In the genomic region with DNA sequence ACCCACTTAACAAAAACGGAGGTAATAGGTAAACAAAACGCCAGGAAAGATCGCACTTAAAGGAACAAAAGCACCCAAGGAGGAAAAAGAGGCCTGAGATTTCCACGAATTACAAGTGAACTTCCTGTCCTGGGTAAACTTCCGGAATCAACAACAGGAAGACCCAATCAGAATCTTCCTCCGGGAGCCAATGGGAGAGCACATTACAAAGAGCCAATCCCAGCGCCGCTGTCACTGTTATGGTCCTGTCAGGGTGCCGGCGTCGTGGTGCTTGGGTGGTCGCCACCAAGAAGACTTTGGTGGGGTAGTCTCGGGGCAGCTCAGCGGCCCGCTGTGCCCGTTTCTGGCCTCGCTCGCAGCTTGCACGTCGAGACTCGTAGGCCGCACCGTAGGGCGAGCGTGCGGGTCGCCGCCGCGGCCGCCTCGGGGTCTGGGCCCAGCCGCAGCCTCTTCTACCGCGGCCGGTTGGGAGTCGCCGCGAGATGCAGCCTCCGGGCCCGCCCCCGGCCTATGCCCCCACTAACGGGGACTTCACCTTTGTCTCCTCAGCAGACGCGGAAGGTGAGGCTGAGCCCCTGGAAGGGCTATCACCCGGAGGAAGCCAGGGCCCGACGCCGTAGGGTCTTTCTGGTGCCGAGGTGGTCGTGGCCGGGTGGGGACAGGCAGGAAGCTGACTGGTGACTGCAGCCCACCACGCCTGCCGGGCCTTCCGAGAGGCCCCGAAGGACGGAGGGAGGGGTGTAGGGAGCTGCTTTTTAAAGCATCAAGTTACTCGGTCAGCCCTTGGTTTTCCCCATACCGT, we compare ENCODE assay signal across 1 cellular context.
TF ChIP-seq lines count a peak whose summit lies in the region.

YIPF4 (plus strand) TSS at position 231 of the 802 bp plus-strand sequence; CDS start at position 483, 252 bp downstream.

TF ChIP-seq in HepG2, 621 proteins besides CTCF, POLR2A, EP300 and RAD21 (continued from another document and continues in another):
- TF ChIP-seq HMGXB3 (CRISPR knock-in tag; IDR thresholded peaks at IDR 0.05; ENCODE audit: borderline replicate concordance) (peak; percentile 99), NR2C2 (CRISPR knock-in tag; IDR thresholded peaks at IDR 0.05; ENCODE audit: borderline replicate concordance) (peak; percentile 69), ZNF775 (CRISPR knock-in tag; IDR thresholded peaks at IDR 0.05; ENCODE audit: borderline replicate concordance) (no peak), SIX4 (CRISPR knock-in tag; IDR thresholded peaks at IDR 0.05) (no peak), GPN1 (CRISPR knock-in tag; IDR thresholded peaks at IDR 0.05; ENCODE audit: borderline replicate concordance) (peak; percentile 87), TAF15 (IDR thresholded peaks at IDR 0.05; ENCODE audit: low read depth, low read length, poor library complexity, severe bottlenecking) (no peak), ZNF230 (CRISPR knock-in tag; IDR thresholded peaks at IDR 0.05) (0 out of 2 replicates have a peak, but pooled peaks have one; percentile 27), SP5 (CRISPR knock-in tag; IDR thresholded peaks at IDR 0.05; ENCODE audit: borderline replicate concordance, low read depth) (0 out of 2 replicates have a peak, but pooled peaks have one; percentile 13), ZNF572 (CRISPR knock-in tag; IDR thresholded peaks at IDR 0.05) (no peak), BCL6 (CRISPR knock-in tag; IDR thresholded peaks at IDR 0.05) (peak; percentile 79), ZIK1 (CRISPR knock-in tag; IDR thresholded peaks at IDR 0.05; ENCODE audit: borderline replicate concordance, low read depth) (no peak), KDM5B (CRISPR knock-in tag; IDR thresholded peaks at IDR 0.05; ENCODE audit: borderline replicate concordance) (peak; percentile 95; the same call in 1 of the 2 replicates), BRF2 (CRISPR knock-in tag; IDR thresholded peaks at IDR 0.05) (peak; percentile 77), ZNF766 (CRISPR knock-in tag; IDR thresholded peaks at IDR 0.05; ENCODE audit: borderline replicate concordance) (peak; percentile 78; the same call in 1 of the 2 replicates), GPBP1L1 (CRISPR knock-in tag; IDR thresholded peaks at IDR 0.05) (no peak), HNRNPLL (IDR thresholded peaks at IDR 0.05; ENCODE audit: low read depth, low read length, poor library complexity, severe bottlenecking) (no peak), SNAI1 (CRISPR knock-in tag; IDR thresholded peaks at IDR 0.05; ENCODE audit: borderline replicate concordance) (peak; percentile 59; the same call in 1 of the 2 replicates)
- TF ChIP-seq, protein P1, sequence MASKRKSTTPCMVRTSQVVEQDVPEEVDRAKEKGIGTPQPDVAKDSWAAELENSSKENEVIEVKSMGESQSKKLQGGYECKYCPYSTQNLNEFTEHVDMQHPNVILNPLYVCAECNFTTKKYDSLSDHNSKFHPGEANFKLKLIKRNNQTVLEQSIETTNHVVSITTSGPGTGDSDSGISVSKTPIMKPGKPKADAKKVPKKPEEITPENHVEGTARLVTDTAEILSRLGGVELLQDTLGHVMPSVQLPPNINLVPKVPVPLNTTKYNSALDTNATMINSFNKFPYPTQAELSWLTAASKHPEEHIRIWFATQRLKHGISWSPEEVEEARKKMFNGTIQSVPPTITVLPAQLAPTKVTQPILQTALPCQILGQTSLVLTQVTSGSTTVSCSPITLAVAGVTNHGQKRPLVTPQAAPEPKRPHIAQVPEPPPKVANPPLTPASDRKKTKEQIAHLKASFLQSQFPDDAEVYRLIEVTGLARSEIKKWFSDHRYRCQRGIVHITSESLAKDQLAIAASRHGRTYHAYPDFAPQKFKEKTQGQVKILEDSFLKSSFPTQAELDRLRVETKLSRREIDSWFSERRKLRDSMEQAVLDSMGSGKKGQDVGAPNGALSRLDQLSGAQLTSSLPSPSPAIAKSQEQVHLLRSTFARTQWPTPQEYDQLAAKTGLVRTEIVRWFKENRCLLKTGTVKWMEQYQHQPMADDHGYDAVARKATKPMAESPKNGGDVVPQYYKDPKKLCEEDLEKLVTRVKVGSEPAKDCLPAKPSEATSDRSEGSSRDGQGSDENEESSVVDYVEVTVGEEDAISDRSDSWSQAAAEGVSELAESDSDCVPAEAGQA (IDR thresholded peaks at IDR 0.05; ENCODE audit: low read depth): no peak
- TF ChIP-seq, protein P1 (CRISPR knock-in tag; IDR thresholded peaks at IDR 0.05; ENCODE audit: borderline replicate concordance): peak; percentile 91
- TF ChIP-seq, protein P2, sequence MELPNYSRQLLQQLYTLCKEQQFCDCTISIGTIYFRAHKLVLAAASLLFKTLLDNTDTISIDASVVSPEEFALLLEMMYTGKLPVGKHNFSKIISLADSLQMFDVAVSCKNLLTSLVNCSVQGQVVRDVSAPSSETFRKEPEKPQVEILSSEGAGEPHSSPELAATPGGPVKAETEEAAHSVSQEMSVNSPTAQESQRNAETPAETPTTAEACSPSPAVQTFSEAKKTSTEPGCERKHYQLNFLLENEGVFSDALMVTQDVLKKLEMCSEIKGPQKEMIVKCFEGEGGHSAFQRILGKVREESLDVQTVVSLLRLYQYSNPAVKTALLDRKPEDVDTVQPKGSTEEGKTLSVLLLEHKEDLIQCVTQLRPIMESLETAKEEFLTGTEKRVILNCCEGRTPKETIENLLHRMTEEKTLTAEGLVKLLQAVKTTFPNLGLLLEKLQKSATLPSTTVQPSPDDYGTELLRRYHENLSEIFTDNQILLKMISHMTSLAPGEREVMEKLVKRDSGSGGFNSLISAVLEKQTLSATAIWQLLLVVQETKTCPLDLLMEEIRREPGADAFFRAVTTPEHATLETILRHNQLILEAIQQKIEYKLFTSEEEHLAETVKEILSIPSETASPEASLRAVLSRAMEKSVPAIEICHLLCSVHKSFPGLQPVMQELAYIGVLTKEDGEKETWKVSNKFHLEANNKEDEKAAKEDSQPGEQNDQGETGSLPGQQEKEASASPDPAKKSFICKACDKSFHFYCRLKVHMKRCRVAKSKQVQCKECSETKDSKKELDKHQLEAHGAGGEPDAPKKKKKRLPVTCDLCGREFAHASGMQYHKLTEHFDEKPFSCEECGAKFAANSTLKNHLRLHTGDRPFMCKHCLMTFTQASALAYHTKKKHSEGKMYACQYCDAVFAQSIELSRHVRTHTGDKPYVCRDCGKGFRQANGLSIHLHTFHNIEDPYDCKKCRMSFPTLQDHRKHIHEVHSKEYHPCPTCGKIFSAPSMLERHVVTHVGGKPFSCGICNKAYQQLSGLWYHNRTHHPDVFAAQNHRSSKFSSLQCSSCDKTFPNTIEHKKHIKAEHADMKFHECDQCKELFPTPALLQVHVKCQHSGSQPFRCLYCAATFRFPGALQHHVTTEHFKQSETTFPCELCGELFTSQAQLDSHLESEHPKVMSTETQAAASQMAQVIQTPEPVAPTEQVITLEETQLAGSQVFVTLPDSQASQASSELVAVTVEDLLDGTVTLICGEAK (IDR thresholded peaks at IDR 0.05): peak; percentile 72
- TF ChIP-seq, protein P2 (CRISPR knock-in tag; IDR thresholded peaks at IDR 0.05): peak; percentile 68; the same call in 1 of the 2 replicates
